ENCODE assay signal across 21 cellular contexts in genomic region chr15:34001536-34001935, GRCh38. TPM values are rescaled to one million over a fixed set of nuclear protein-coding genes. Genes with fewer than 3 reads are reported as not detected.
DNase-seq lines count a peak whose midpoint lies in the region; ATAC-seq and TF ChIP-seq lines count a peak whose summit lies in the region.
"Had no signal": no experiment of that assay in that cellular context is flagged by ENCODE, and none has a peak within 500 bp of the region (broad histone marks: within the 10 kb centered on the region; RNA-seq: fewer than 3 reads in every experiment).

No MANE protein-coding gene starts in this region.

- H3K4me1 ChIP-seq in esophagus muscularis mucosa: no peaks in the 10 kb centered on the region
- H3K4me1 ChIP-seq: A549 had no signal

- WGBS in esophagus muscularis mucosa: 61% methylated on average over 3 of the region's 3 CpGs

- ATAC-seq in HG02763 (IDR thresholded peaks at IDR 0.05; ENCODE audit: unreplicated experiment): no peak
- ATAC-seq: A549, HCT116, Panc1 had no signal

- H3K9me3 ChIP-seq in esophagus muscularis mucosa: no peaks in the 10 kb centered on the region
- H3K9me3 ChIP-seq: A549, MG63 had no signal

- H3K27ac Mint-ChIP-seq in HFFc6 (peak overlapping the region; percentile 40), progenitor cell of endocrine pancreas (no peak overlapping the region)

- no peak for TF ChIP-seq POLR2A in esophagus muscularis mucosa (IDR thresholded peaks at IDR 0.05; ENCODE audit: low read depth)

- DNase-seq in AG04449 (ENCODE audit: low read depth, low spot score) (peak; percentile 34), HFFc6 (no peak), dermis blood vessel endothelial cell (peak; percentile 68), lung microvascular endothelial cell (ENCODE audit: low read depth in 2 of 2) (peak; percentile 2 to 70), RKO (ENCODE audit: low spot score) (no peak), progenitor cell of endocrine pancreas (ENCODE audit: low spot score, unreplicated experiment) (no peak), esophagus muscularis mucosa (ENCODE audit: extremely low spot score) (no peak)
- DNase-seq: AML-193; CD4-positive, CD25-positive, alpha-beta regulatory T cell; DMS53; KBM-7; MG63; NCI-H1092 treated with DMSO at 0.1 percent for 48 hours; NCI-H1694; NCI-H345; NCI-H774; SHP77 treated with DMSO at 0.1 percent for 48 hours had no signal

- H3K4me3 Mint-ChIP-seq in HFFc6 (no peak overlapping the region), progenitor cell of endocrine pancreas (ENCODE audit: low read depth) (no peak overlapping the region)
- H3K4me3 Mint-ChIP-seq: CD4-positive, CD25-positive, alpha-beta regulatory T cell had no signal

- no peaks in the 10 kb centered on the region for H3K27me3 Mint-ChIP-seq in HFFc6 (ENCODE audit: insufficient read depth)
- H3K27me3 Mint-ChIP-seq in progenitor cell of endocrine pancreas: no peaks in the 10 kb centered on the region
- H3K27me3 Mint-ChIP-seq: CD4-positive, CD25-positive, alpha-beta regulatory T cell had no signal

- H3K27me3 ChIP-seq in esophagus muscularis mucosa: no peaks in the 10 kb centered on the region
- H3K27me3 ChIP-seq: MG63 had no signal

- no peak overlapping the region for H3K27ac ChIP-seq in esophagus muscularis mucosa (replicated peaks in 1 of 4)
- H3K27ac ChIP-seq: A549 had no signal

- H3K4me3 ChIP-seq in AG04449 (ENCODE audit: low read depth, low read length): no peak overlapping the region
- H3K4me3 ChIP-seq in esophagus muscularis mucosa: no peak overlapping the region
- H3K4me3 ChIP-seq: A549, MG63 had no signal

- POLR2A ChIA-PET in AG04449 (lab: Yijun Ruan, JAX): no interaction called here

- TF ChIP-seq EP300 in esophagus muscularis mucosa (IDR thresholded peaks at IDR 0.05): no peak

- H3K36me3 ChIP-seq in esophagus muscularis mucosa: peaks cover 0 to 7% (median 0%) of the 10 kb centered on the region in 4 donors
- H3K36me3 ChIP-seq: MG63 had no signal

- CTCF ChIA-PET in AG04449 (lab: Yijun Ruan, JAX): interaction anchor here (1.3 to 1.6 kb wide), 2 partner anchors 9 to 265 kb away, joined by 3 read pairs; no protein-coding TSS in a partner anchor

- H3K4me1 Mint-ChIP-seq in HFFc6 (ENCODE audit: low read depth) (peaks cover 12% of the 10 kb centered on the region), progenitor cell of endocrine pancreas (ENCODE audit: low read depth) (peaks cover 4% of the 10 kb centered on the region)
- H3K4me1 Mint-ChIP-seq: CD4-positive, CD25-positive, alpha-beta regulatory T cell had no signal

- no peak for TF ChIP-seq CTCF in AG04449 (IDR thresholded peaks at IDR 0.05; ENCODE audit: insufficient read depth, low read length, missing control alignments)
- TF ChIP-seq CTCF in HFFc6 (IDR thresholded peaks at IDR 0.05): no peak
- TF ChIP-seq CTCF in progenitor cell of endocrine pancreas (IDR thresholded peaks at IDR 0.05; ENCODE audit: unreplicated experiment): no peak
- TF ChIP-seq CTCF in esophagus muscularis mucosa (IDR thresholded peaks at IDR 0.05): no peak

- intact Hi-C loops in esophagus muscularis mucosa (cut with DNase I): no loop called here

- no peaks in the 10 kb centered on the region for H3K9me3 Mint-ChIP-seq in HFFc6
- no peaks in the 10 kb centered on the region for H3K9me3 Mint-ChIP-seq in progenitor cell of endocrine pancreas (ENCODE audit: low read depth)
- H3K9me3 Mint-ChIP-seq: CD4-positive, CD25-positive, alpha-beta regulatory T cell had no signal

- H3K36me3 Mint-ChIP-seq in HFFc6 (ENCODE audit: low read depth) (0 out of 2 replicates have a peak, but pooled peaks cover 4% of the 10 kb centered on the region), progenitor cell of endocrine pancreas (ENCODE audit: insufficient read depth) (no peaks in the 10 kb centered on the region)

RNA-seq across cellular contexts. Expression of gene CHRM5, which starts 33.2 kb away (rescaled TPM):
- under 1 TPM in 1 of 6 experiments, not detected in 5; 0.10 TPM for total RNA-seq in HFFc6 (2021; fragmentation: NEBNext Ultra II Directional; extraction: Animal tissue kit (Norgen Biotek cat#: 25700))
- total RNA-seq in dermis blood vessel endothelial cell (0.17 TPM in 1 of 2 replicates, not detected in the other), lung microvascular endothelial cell (0.20 and 0.22 TPM in 2 replicates), progenitor cell of endocrine pancreas (not detected in 2 replicates), esophagus muscularis mucosa (not detected)
- total RNA-seq: CD4-positive, CD25-positive, alpha-beta regulatory T cell had no signal

RNA-seq across cellular contexts. Expression of gene AVEN, which starts 37.5 kb away (rescaled TPM):
- 10 to 100 TPM; 24.9 to 33.6 (median 27.1) TPM for total RNA-seq in HFFc6 (2021; fragmentation: NEBNext Ultra II Directional; extraction: Animal tissue kit (Norgen Biotek cat#: 25700))
- total RNA-seq in dermis blood vessel endothelial cell (23.9 and 32.2 TPM in 2 replicates), lung microvascular endothelial cell (19.4 and 21.2 TPM in 2 replicates), progenitor cell of endocrine pancreas (14.4 and 15.5 TPM in 2 replicates), esophagus muscularis mucosa (10 to 100 TPM; 18.2 to 30.9 (median 27.6) TPM)

Comparison
In these comparisons a context has a peak if more than half of its experiments do, and no peak if none do; other contexts are left out.
1. DNase-seq: peak in AG04449 (single experiment), dermis blood vessel endothelial cell (single experiment) and lung microvascular endothelial cell (2 of 2); none in HFFc6 (single experiment), RKO (single experiment), progenitor cell of endocrine pancreas (single experiment) and esophagus muscularis mucosa (single experiment).